Comparison of ENCODE assay signal across 38 cellular contexts in genomic region chr5:67481362-67481761, GRCh38.
"Had no signal": no experiment of that assay in that cellular context is flagged by ENCODE, and none has a peak within 500 bp of the region (broad histone marks: within the 10 kb centered on the region; RNA-seq: fewer than 3 reads in every experiment).

No MANE protein-coding gene starts in this region.

- H3K4me1 Mint-ChIP-seq: activated B cell treated with CpG ODN at 0.5 μM for 24 hours had no signal

- H3K36me3 ChIP-seq: adrenal gland, brain microvascular endothelial cell, breast epithelium, cardiac muscle cell had no signal

- FAIRE-seq: astrocyte, TTC549 had no signal

- H3K27me3 Mint-ChIP-seq: activated naive CD8-positive, alpha-beta T cell treated with anti-CD3 and anti-CD28 coated beads for 36 hours; central memory CD8-positive, alpha-beta T cell had no signal

- DNase-seq: activated B cell treated with CpG ODN at 0.5 μM for 24 hours; activated CD4-positive, alpha-beta memory T cell treated with anti-CD3 and anti-CD28 coated beads, Interleukin-2, amount 10 ng/mL, durations not matched to agents 7 days and 5 days; activated CD4-positive, alpha-beta T cell treated with anti-CD3 and anti-CD28 coated beads for 1 hour; activated CD4-positive, alpha-beta T cell treated with anti-CD3 and anti-CD28 coated beads for 36 hours; activated CD4-positive, alpha-beta T cell treated with anti-CD3 and anti-CD28 coated beads for 48 hours; activated CD4-positive, alpha-beta T cell treated with anti-CD3 and anti-CD28 coated beads, Interleukin-2, amount 10 ng/mL, durations not matched to agents 7 days and 5 days; activated CD4-positive, alpha-beta T cell treated with anti-CD3 and anti-CD28 coated beads, Interleukin-2, amount 50 U/mL, for 48 hours; activated CD8-positive, alpha-beta memory T cell treated with anti-CD3 and anti-CD28 coated beads for 24 hours; activated CD8-positive, alpha-beta memory T cell treated with anti-CD3 and anti-CD28 coated beads, Interleukin-2, amount 10 ng/mL, durations not matched to agents 7 days and 5 days; activated CD8-positive, alpha-beta memory T cell treated with anti-CD3 and anti-CD28 coated beads, Interleukin-2, amount 50 U/mL, for 48 hours; activated CD8-positive, alpha-beta T cell treated with anti-CD3 and anti-CD28 coated beads, Interleukin-2, amount 10 ng/mL, durations not matched to agents 7 days and 5 days; activated effector memory CD4-positive, alpha-beta T cell treated with Interleukin-2 at 50 U/mL for 16 hours; activated gamma-delta T cell; activated naive CD4-positive, alpha-beta T cell treated with anti-CD3 and anti-CD28 coated beads for 36 hours; activated naive CD4-positive, alpha-beta T cell treated with anti-CD3 and anti-CD28 coated beads, Interleukin-2, amount 50 U/mL, for 16 hours; activated naive CD8-positive, alpha-beta T cell treated with anti-CD3 and anti-CD28 coated beads for 36 hours; activated T-cell treated with anti-CD3 and anti-CD28 coated beads, Interleukin-2, amount 50 U/mL, for 24 hours; activated T-cell treated with anti-CD3 and anti-CD28 coated beads, Interleukin-2, amount 50 U/mL, for 48 hours; adrenal gland; amniotic stem cell; aorta; body of pancreas; brain microvascular endothelial cell; caudate nucleus; SW 1271; T-helper 1 cell; T-helper 2 cell; T-helper 9 cell had no signal

- ATAC-seq: activated CD4-positive, alpha-beta T cell treated with anti-CD3 and anti-CD28 coated beads for 36 hours; activated CD8-positive, alpha-beta memory T cell treated with anti-CD3 and anti-CD28 coated beads, Interleukin-2, amount 10 ng/mL, durations not matched to agents 7 days and 5 days; activated CD8-positive, alpha-beta T cell treated with anti-CD3 and anti-CD28 coated beads, Interleukin-2, amount 10 ng/mL, durations not matched to agents 7 days and 5 days; activated naive CD4-positive, alpha-beta T cell treated with anti-CD3 and anti-CD28 coated beads, Interleukin-2, amount 50 U/mL, for 72 hours; body of pancreas had no signal

- H3K9me3 Mint-ChIP-seq: activated B cell treated with CpG ODN at 0.5 μM for 24 hours; activated CD4-positive, alpha-beta memory T cell treated with anti-CD3 and anti-CD28 coated beads, Interleukin-2, amount 10 ng/mL, durations not matched to agents 7 days and 5 days; activated naive CD4-positive, alpha-beta T cell treated with anti-CD3 and anti-CD28 coated beads for 36 hours; activated naive CD4-positive, alpha-beta T cell treated with anti-CD3 and anti-CD28 coated beads, Interleukin-2, amount 50 U/mL, for 72 hours; activated T-cell treated with anti-CD3 and anti-CD28 coated beads, Interleukin-2, amount 50 U/mL, for 24 hours; central memory CD8-positive, alpha-beta T cell had no signal

- H3K4me3 ChIP-seq: adrenal gland, body of pancreas, breast epithelium, cardiac muscle cell had no signal

- H3K4me1 ChIP-seq: adrenal gland, body of pancreas, breast epithelium had no signal

- H3K27me3 ChIP-seq: adrenal gland, body of pancreas, brain microvascular endothelial cell, breast epithelium, cardiac muscle cell had no signal

- H3K36me3 Mint-ChIP-seq: activated naive CD8-positive, alpha-beta T cell treated with anti-CD3 and anti-CD28 coated beads for 36 hours had no signal

- H3K27ac ChIP-seq: adrenal gland, body of pancreas, brain microvascular endothelial cell, breast epithelium, cardiac muscle cell, VCaP had no signal

- H3K27ac Mint-ChIP-seq: activated B cell treated with CpG ODN at 0.5 μM for 24 hours; activated CD4-positive, alpha-beta memory T cell treated with anti-CD3 and anti-CD28 coated beads, Interleukin-2, amount 10 ng/mL, durations not matched to agents 7 days and 5 days; activated CD4-positive, alpha-beta T cell treated with anti-CD3 and anti-CD28 coated beads for 36 hours; activated CD4-positive, alpha-beta T cell treated with anti-CD3 and anti-CD28 coated beads, Interleukin-2, amount 10 ng/mL, durations not matched to agents 7 days and 5 days; activated CD8-positive, alpha-beta memory T cell treated with anti-CD3 and anti-CD28 coated beads, Interleukin-2, amount 10 ng/mL, durations not matched to agents 7 days and 5 days; activated CD8-positive, alpha-beta T cell treated with anti-CD3 and anti-CD28 coated beads, Interleukin-2, amount 10 ng/mL, durations not matched to agents 7 days and 5 days; activated naive CD4-positive, alpha-beta T cell treated with anti-CD3 and anti-CD28 coated beads for 36 hours; activated naive CD4-positive, alpha-beta T cell treated with anti-CD3 and anti-CD28 coated beads, Interleukin-2, amount 50 U/mL, for 72 hours; activated naive CD8-positive, alpha-beta T cell treated with anti-CD3 and anti-CD28 coated beads for 36 hours; activated T-cell treated with anti-CD3 and anti-CD28 coated beads, Interleukin-2, amount 50 U/mL, for 24 hours; activated T-helper 2 cell treated with anti-CD3 and anti-CD28 coated beads, Interferon-gamma antibody, Interleukin-2, Interleukin-4, amounts not matched to agents 10 μg/mL and 5 μg/mL and 100 μg/mL, durations not matched to agents 14 hours and 24 hours and 36 hours; T-helper 1 cell treated with Interleukin-12 subunit alpha and Interleukin-12 subunit beta and Interleukin-4 antibody, amounts not matched to agents 30 μg/mL and 1 μg/mL, for 36 hours; T-helper 2 cell treated with Interferon-gamma antibody and Interleukin-4, amounts not matched to agents 5 μg/mL and 100 μg/mL, for 36 hours had no signal

- H3K4me3 Mint-ChIP-seq: activated B cell treated with CpG ODN at 0.5 μM for 24 hours; activated CD4-positive, alpha-beta memory T cell treated with anti-CD3 and anti-CD28 coated beads, Interleukin-2, amount 10 ng/mL, durations not matched to agents 7 days and 5 days; activated CD4-positive, alpha-beta T cell treated with anti-CD3 and anti-CD28 coated beads for 36 hours; activated CD4-positive, alpha-beta T cell treated with anti-CD3 and anti-CD28 coated beads, Interleukin-2, amount 10 ng/mL, durations not matched to agents 7 days and 5 days; activated CD8-positive, alpha-beta memory T cell treated with anti-CD3 and anti-CD28 coated beads, Interleukin-2, amount 10 ng/mL, durations not matched to agents 7 days and 5 days; activated CD8-positive, alpha-beta T cell treated with anti-CD3 and anti-CD28 coated beads, Interleukin-2, amount 10 ng/mL, durations not matched to agents 7 days and 5 days; activated naive CD4-positive, alpha-beta T cell treated with anti-CD3 and anti-CD28 coated beads for 36 hours; activated naive CD8-positive, alpha-beta T cell treated with anti-CD3 and anti-CD28 coated beads for 36 hours; activated T-cell treated with anti-CD3 and anti-CD28 coated beads, Interleukin-2, amount 50 U/mL, for 24 hours; central memory CD8-positive, alpha-beta T cell; T-helper 1 cell treated with Interleukin-12 subunit alpha and Interleukin-12 subunit beta and Interleukin-4 antibody, amounts not matched to agents 30 μg/mL and 1 μg/mL, for 36 hours; T-helper 2 cell treated with Interferon-gamma antibody and Interleukin-4, amounts not matched to agents 5 μg/mL and 100 μg/mL, for 36 hours had no signal

- H3K9me3 ChIP-seq: adrenal gland, body of pancreas, breast epithelium had no signal
